Comparison of ENCODE assay signal across 32 cellular contexts in the genomic region with DNA sequence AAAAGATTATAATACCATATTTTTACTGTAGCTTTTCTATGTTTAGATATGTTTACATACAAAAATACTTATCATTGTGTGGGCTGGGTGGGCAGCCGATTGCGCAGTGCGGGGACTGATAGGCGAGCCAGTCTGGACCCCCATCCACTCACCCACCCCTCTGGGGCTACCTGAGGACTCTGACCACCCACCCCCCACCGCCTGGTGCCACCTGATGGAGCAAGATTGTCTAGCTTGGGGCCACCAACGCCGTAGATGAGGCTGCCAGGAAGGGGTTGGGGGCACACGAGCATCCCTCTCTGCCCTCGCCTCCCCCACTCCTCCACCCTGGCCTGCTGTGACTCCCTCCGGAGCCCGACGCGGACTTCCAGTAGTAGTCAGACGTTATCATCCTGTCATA. TPM values are rescaled to one million over a fixed set of nuclear protein-coding genes. Genes with fewer than 3 reads are reported as not detected.
"Had no signal": no experiment of that assay in that cellular context is flagged by ENCODE, and none has a peak within 500 bp of the region (broad histone marks: within the 10 kb centered on the region; RNA-seq: fewer than 3 reads in every experiment).

No MANE protein-coding gene starts in this region.

- H3K4me1 Mint-ChIP-seq: nephron; neural progenitor cell; stimulated activated effector memory CD8-positive, alpha-beta T cell treated with anti-CD3 and anti-CD28 coated beads, Interleukin-12 subunit alpha, Interleukin-12 subunit beta, amount 100 ng/mL, for 72 hours had no signal

- H3K27me3 ChIP-seq: neural progenitor cell, ovary, right lobe of liver, sigmoid colon, spleen, stomach, thyroid gland, tibial nerve, upper lobe of left lung, uterus had no signal

- H3K4me2 ChIP-seq: neural progenitor cell had no signal

- H3K27ac ChIP-seq: neural progenitor cell, ovary, parathyroid adenoma, psoas muscle, right lobe of liver, sigmoid colon, spleen, stomach, thoracic aorta, thyroid gland, tibial nerve, upper lobe of left lung, uterus had no signal

- H3K79me2 ChIP-seq: parathyroid adenoma had no signal

- H3K27me3 Mint-ChIP-seq: progenitor cell of endocrine pancreas; stimulated activated naive B cell treated with anti-CD40 and anti-IgM and Interleukin-4, amounts not matched to agents 10 μg/mL and 1 μg/mL and 100 μg/mL, for 72 hours had no signal

- H3K4me1 ChIP-seq: neural progenitor cell, psoas muscle, right lobe of liver, sigmoid colon, stomach, tibial nerve, upper lobe of left lung, uterus had no signal

- H2AFZ ChIP-seq: neural progenitor cell, parathyroid adenoma had no signal

- H3K9me3 ChIP-seq: ovary, right lobe of liver, thyroid gland, uterus had no signal

- ATAC-seq: naive thymus-derived CD4-positive, alpha-beta T cell; natural killer cell; psoas muscle; right cardiac atrium; stimulated activated effector memory CD8-positive, alpha-beta T cell treated with anti-CD3 and anti-CD28 coated beads, Interleukin-12 subunit alpha, Interleukin-12 subunit beta, amount 100 ng/mL, for 72 hours; stimulated activated naive B cell treated with anti-CD40 and anti-IgM and Interleukin-4, amounts not matched to agents 10 μg/mL and 1 μg/mL and 100 μg/mL, for 72 hours had no signal

- H3K27ac Mint-ChIP-seq: natural killer cell; nephron; neural progenitor cell; progenitor cell of endocrine pancreas; stimulated activated effector memory CD8-positive, alpha-beta T cell treated with anti-CD3 and anti-CD28 coated beads, Interleukin-12 subunit alpha, Interleukin-12 subunit beta, amount 100 ng/mL, for 72 hours; stimulated activated naive B cell treated with anti-CD40 and anti-IgM and Interleukin-4, amounts not matched to agents 10 μg/mL and 1 μg/mL and 100 μg/mL, for 72 hours; stimulated activated naive CD8-positive, alpha-beta T cell treated with anti-CD3 and anti-CD28 coated beads, Interleukin-15, Interleukin-2, amounts not matched to agents 100 ng/mL and 50 ng/mL, for 24 hours had no signal

- H3K9ac ChIP-seq: neural progenitor cell, parathyroid adenoma had no signal

- H3K9me3 Mint-ChIP-seq: nephron had no signal

- DNase-seq: naive thymus-derived CD4-positive, alpha-beta T cell; natural killer cell; posterior cingulate gyrus; psoas muscle; right cardiac atrium; sigmoid colon; small intestine; spleen; stimulated activated CD4-positive, alpha-beta T cell treated with anti-CD3 and anti-CD28 coated beads, Interleukin-12 subunit alpha, Interleukin-12 subunit beta, amount 100 ng/mL, for 4 hours; stimulated activated CD4-positive, alpha-beta T cell treated with anti-CD3 and anti-CD28 coated beads, Interleukin-1b, Interleukin-23, amount 100 ng/mL, for 48 hours; stimulated activated CD4-positive, alpha-beta T cell treated with anti-CD3 and anti-CD28 coated beads, Interleukin-4, amount 100 ng/mL, for 24 hours; stimulated activated naive B cell treated with anti-CD40 and anti-IgM and Interleukin-4, amounts not matched to agents 10 μg/mL and 1 μg/mL and 100 μg/mL, for 72 hours; stimulated activated naive CD4-positive, alpha-beta T cell treated with Interleukin-2 at 50 U/mL for 16 hours; stomach; thyroid gland; uterus had no signal

- H3K4me3 Mint-ChIP-seq: naive thymus-derived CD4-positive, alpha-beta T cell; natural killer cell; nephron; neural progenitor cell; stimulated activated effector memory CD8-positive, alpha-beta T cell treated with anti-CD3 and anti-CD28 coated beads, Interleukin-12 subunit alpha, Interleukin-12 subunit beta, amount 100 ng/mL, for 72 hours; stimulated activated naive B cell treated with anti-CD40 and anti-IgM and Interleukin-4, amounts not matched to agents 10 μg/mL and 1 μg/mL and 100 μg/mL, for 72 hours; stimulated activated naive CD8-positive, alpha-beta T cell treated with anti-CD3 and anti-CD28 coated beads, Interleukin-15, Interleukin-2, amounts not matched to agents 100 ng/mL and 50 ng/mL, for 24 hours had no signal

- H3K36me3 Mint-ChIP-seq: stimulated activated effector memory CD8-positive, alpha-beta T cell treated with anti-CD3 and anti-CD28 coated beads, Interleukin-12 subunit alpha, Interleukin-12 subunit beta, amount 100 ng/mL, for 72 hours had no signal

- H3K36me3 ChIP-seq: neural progenitor cell, ovary, thoracic aorta, uterus had no signal

- H3K4me3 ChIP-seq: neural progenitor cell, ovary, psoas muscle, right lobe of liver, sigmoid colon, spleen, stomach, thoracic aorta, thyroid gland, tibial nerve, upper lobe of left lung, uterus had no signal

RNA-seq across cellular contexts. Expression of a gene that starts 34.4 kb away (rescaled TPM):
- total RNA-seq: naive thymus-derived CD4-positive, alpha-beta T cell; natural killer cell had no signal

RNA-seq across cellular contexts. Expression of a gene that starts 40.1 kb away (rescaled TPM):
- total RNA-seq: progenitor cell of endocrine pancreas, temporal lobe had no signal

RNA-seq across cellular contexts. Expression of a gene that starts 53.4 kb away (rescaled TPM):
- total RNA-seq: naive thymus-derived CD4-positive, alpha-beta T cell; natural killer cell; omental fat pad; right cardiac atrium; sigmoid colon; skeletal muscle tissue; stomach; subcutaneous adipose tissue; temporal lobe; thoracic aorta; urinary bladder; uterus had no signal
